In genomic region chr4:83454626-83455025, GRCh38 we compare ENCODE assay signal across 2 cellular contexts.
A peak's percentile ranks its signal among the peaks of the same experiment; 100 is the strongest.
TF ChIP-seq lines count a peak whose summit lies in the region.

No MANE protein-coding gene starts in this region.

TF ChIP-seq in K562, 482 proteins besides CTCF, POLR2A, EP300 and RAD21:
- TF ChIP-seq SMAD2 (IDR thresholded peaks at IDR 0.05; ENCODE audit: low read depth, low read length) (no peak), ARNT (IDR thresholded peaks at IDR 0.05) (no peak), SRSF7 (optimal IDR thresholded peaks at IDR 0.05; ENCODE audit: low read depth, low read length) (no peak), ZNF445 (CRISPR knock-in tag; IDR thresholded peaks at IDR 0.05; ENCODE audit: low read depth) (no peak), U2AF1 (optimal IDR thresholded peaks at IDR 0.05; ENCODE audit: low read depth, low read length) (no peak)

TF ChIP-seq in HepG2, 621 proteins besides CTCF, POLR2A, EP300 and RAD21:
- TF ChIP-seq SAFB2 (CRISPR knock-in tag; IDR thresholded peaks at IDR 0.05; ENCODE audit: borderline replicate concordance, low read depth) = no peak
- 0 out of 2 replicates have a peak, but pooled peaks have one; percentile 3 for TF ChIP-seq RNF219 (CRISPR knock-in tag; IDR thresholded peaks at IDR 0.05)
